ENCODE assay signal across 19 cellular contexts in the genomic region with DNA sequence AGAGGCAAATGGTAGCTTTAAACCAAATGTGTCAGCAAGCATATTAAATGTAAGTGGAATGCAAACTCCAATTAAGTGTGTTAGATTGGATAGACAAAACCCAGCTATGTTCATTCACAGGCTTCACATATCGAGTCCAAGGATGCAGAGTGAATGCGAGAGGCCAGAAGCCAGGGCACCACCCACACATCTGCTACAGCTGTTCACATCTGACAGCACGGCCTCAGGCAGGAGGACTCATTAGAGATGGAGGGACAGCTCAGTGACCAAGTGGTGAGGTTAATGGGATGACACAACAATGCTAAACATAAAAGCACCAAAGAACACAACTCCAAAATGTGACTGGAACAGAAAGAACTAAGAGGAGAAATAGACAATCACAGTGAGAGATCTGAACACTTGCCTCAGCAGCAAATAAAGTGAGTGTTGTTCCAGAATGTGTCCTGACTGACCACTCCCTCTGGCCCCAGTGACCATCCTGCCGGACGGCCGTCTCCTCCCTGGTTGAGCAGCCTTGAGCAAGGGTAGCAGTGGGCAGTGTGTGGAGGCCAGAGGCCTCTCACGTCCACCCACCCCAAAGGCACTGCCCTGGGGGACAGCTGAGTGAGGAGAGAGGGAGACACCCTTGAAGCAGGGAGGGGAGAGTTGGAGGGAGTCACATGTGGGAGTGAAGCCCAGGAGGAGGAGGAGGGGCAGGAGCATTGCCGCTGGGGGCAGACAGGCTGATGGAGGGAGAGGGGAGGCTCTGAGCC. TPM values are rescaled to one million over a fixed set of nuclear protein-coding genes. Genes with fewer than 3 reads are reported as not detected.
A peak's percentile ranks its signal among the peaks of the same experiment; 100 is the strongest.
DNase-seq lines count a peak whose midpoint lies in the region; ATAC-seq, FAIRE-seq and TF ChIP-seq lines count a peak whose summit lies in the region.
"Had no signal": no experiment of that assay in that cellular context is flagged by ENCODE, and none has a peak within 500 bp of the region (broad histone marks: within the 10 kb centered on the region; RNA-seq: fewer than 3 reads in every experiment).

No MANE protein-coding gene starts in this region.

- no peaks in the 10 kb centered on the region for H3K27me3 Mint-ChIP-seq in T-helper 2 cell treated with Interferon-gamma antibody and Interleukin-4, amounts not matched to agents 5 μg/mL and 100 μg/mL, for 36 hours (ENCODE audit: low read depth)
- H3K27me3 Mint-ChIP-seq: activated CD4-positive, alpha-beta memory T cell treated with anti-CD3 and anti-CD28 coated beads for 36 hours; natural killer cell treated with Interleukin-12 subunit alpha and Interleukin-12 subunit beta and Interleukin-15 and Interleukin-18, amount 100 ng/mL, for 72 hours had no signal

- H3K27ac Mint-ChIP-seq in T-helper 2 cell treated with Interferon-gamma antibody and Interleukin-4, amounts not matched to agents 5 μg/mL and 100 μg/mL, for 36 hours, result peak overlapping the region; percentile 16
- H3K27ac Mint-ChIP-seq: activated CD4-positive, alpha-beta memory T cell treated with anti-CD3 and anti-CD28 coated beads for 36 hours had no signal

- FAIRE-seq in bronchial epithelial cell (lab: Jason Lieb, UNC), result peak; percentile 87
- FAIRE-seq: frontal cortex had no signal

- H3K27me3 ChIP-seq in bronchial epithelial cell (ENCODE audit: control insufficient read depth, insufficient read depth, low read length), result no peaks in the 10 kb centered on the region
- H3K27me3 ChIP-seq in prostate gland (replicated peaks; ENCODE audit: insufficient read depth), result no peaks in the 10 kb centered on the region
- H3K27me3 ChIP-seq: brain microvascular endothelial cell had no signal

- H3K4me1 Mint-ChIP-seq in T-helper 2 cell treated with Interferon-gamma antibody and Interleukin-4, amounts not matched to agents 5 μg/mL and 100 μg/mL, for 36 hours (ENCODE audit: low read depth), result no peaks in the 10 kb centered on the region

- H3K36me3 ChIP-seq in bronchial epithelial cell (ENCODE audit: control insufficient read depth, insufficient read depth, low read length) (peaks cover 2% of the 10 kb centered on the region), prostate gland (no peaks in the 10 kb centered on the region)

- intact Hi-C loops in posterior vena cava (cut with DNase I) (no loop called here), prostate gland (cut with DNase I) (no loop called here)

- DNase-seq in T-helper 2 cell treated with Interferon-gamma antibody and Interleukin-4, amounts not matched to agents 5 μg/mL and 100 μg/mL, for 36 hours (ENCODE audit: low spot score), result no peak
- DNase-seq in T-helper 2 cell, result no peak
- peak; percentile 48 for DNase-seq in NCI-H69 (lab: John Stamatoyannopoulos, UW)
- no peak for DNase-seq in bronchial epithelial cell (ENCODE audit: low read depth)
- peak; percentile 65 for DNase-seq in posterior vena cava (ENCODE audit: low spot score)
- DNase-seq in OCI-M2 (lab: John Stamatoyannopoulos, UW; ENCODE audit: unreplicated experiment), result no peak
- no peak for DNase-seq in prostate gland (ENCODE audit: low spot score)
- DNase-seq: 8988T; activated CD4-positive, alpha-beta memory T cell treated with anti-CD3 and anti-CD28 coated beads for 36 hours; activated T-cell treated with anti-CD3 and anti-CD28 coated beads, Interleukin-2, amount 50 U/mL, for 1 hour; brain microvascular endothelial cell; mesenchymal stem cell; NCI-H187 treated with DMSO at 0.1 percent for 48 hours; NCI-H226; NK-92 treated with Interleukin-12 subunit alpha and Interleukin-12 subunit beta, amount 100 ng/mL, for 24 hours; stimulated activated CD4-positive, alpha-beta T cell treated with anti-CD3 and anti-CD28 coated beads, Interleukin-2, amount 100 ng/mL, for 48 hours had no signal

- WGBS in prostate gland, result 91% methylated on average over 8 of the region's 8 CpGs

- peaks cover 41% of the 10 kb centered on the region for H3K36me3 Mint-ChIP-seq in T-helper 2 cell treated with Interferon-gamma antibody and Interleukin-4, amounts not matched to agents 5 μg/mL and 100 μg/mL, for 36 hours (ENCODE audit: low read depth)

- no peak overlapping the region for H3K27ac ChIP-seq in prostate gland
- H3K27ac ChIP-seq: brain microvascular endothelial cell had no signal

- TF ChIP-seq CTCF in bronchial epithelial cell (IDR thresholded peaks at IDR 0.05; ENCODE audit: insufficient read depth, low read length, severe bottlenecking) (no peak), prostate gland (IDR thresholded peaks at IDR 0.05) (no peak)

- no peaks in the 10 kb centered on the region for H3K4me1 ChIP-seq in prostate gland (replicated peaks)

- no peak for TF ChIP-seq POLR2A in prostate gland (IDR thresholded peaks at IDR 0.05)

- no peak overlapping the region for H3K4me3 Mint-ChIP-seq in T-helper 2 cell treated with Interferon-gamma antibody and Interleukin-4, amounts not matched to agents 5 μg/mL and 100 μg/mL, for 36 hours
- H3K4me3 Mint-ChIP-seq: activated CD4-positive, alpha-beta memory T cell treated with anti-CD3 and anti-CD28 coated beads for 36 hours; natural killer cell treated with Interleukin-12 subunit alpha and Interleukin-12 subunit beta and Interleukin-15 and Interleukin-18, amount 100 ng/mL, for 72 hours had no signal

- H3K4me3 ChIP-seq in bronchial epithelial cell (ENCODE audit: low read depth, low read length) (no peak overlapping the region), prostate gland (no peak overlapping the region)

- ATAC-seq in activated CD4-positive, CD25-positive, alpha-beta regulatory T cell treated with anti-CD3 and anti-CD28 coated beads, Interleukin-2, amount 50 U/mL, for 24 hours, result no peak
- ATAC-seq: natural killer cell treated with Interleukin-12 subunit alpha and Interleukin-12 subunit beta and Interleukin-15 and Interleukin-18, amount 100 ng/mL, for 72 hours had no signal

- no peaks in the 10 kb centered on the region for H3K9me3 ChIP-seq in prostate gland

- no peaks in the 10 kb centered on the region for H3K9me3 Mint-ChIP-seq in T-helper 2 cell treated with Interferon-gamma antibody and Interleukin-4, amounts not matched to agents 5 μg/mL and 100 μg/mL, for 36 hours
- H3K9me3 Mint-ChIP-seq: activated CD4-positive, alpha-beta memory T cell treated with anti-CD3 and anti-CD28 coated beads for 36 hours had no signal

RNA-seq across cellular contexts. Expression of a gene that starts 23.7 kb away (rescaled TPM):
- total RNA-seq in bronchial epithelial cell, result 11.8 and 18.7 TPM in 2 replicates
- 10 to 100 TPM in 1 of 2 donors, 1 to 10 TPM in 1; 8.9 to 11.7 TPM for total RNA-seq in posterior vena cava
- 10 to 100 TPM; 26.1 to 33.6 TPM for total RNA-seq in prostate gland

RNA-seq across cellular contexts. Expression of a gene that starts 23.9 kb away (rescaled TPM):
- 57.4 and 71.6 TPM in 2 replicates for total RNA-seq in bronchial epithelial cell
- total RNA-seq in posterior vena cava, result 10 to 100 TPM; 27.5 to 45.4 TPM
- 10 to 100 TPM; 55.1 to 70.1 TPM for total RNA-seq in prostate gland

RNA-seq across cellular contexts. Expression of a gene that starts 40.9 kb away (rescaled TPM):
- total RNA-seq in bronchial epithelial cell, result 14.0 and 15.7 TPM in 2 replicates
- total RNA-seq in posterior vena cava, result 1 to 10 TPM; 7.3 to 8.5 TPM
- 10 to 100 TPM; 10.4 to 11.2 TPM for total RNA-seq in prostate gland

Comparison
In these comparisons a context has a peak if more than half of its experiments do, and no peak if none do; other contexts are left out.
1. DNase-seq: peak in NCI-H69 (single experiment) and posterior vena cava (single experiment); none in T-helper 2 cell treated with Interferon-gamma antibody and Interleukin-4, amounts not matched to agents 5 μg/mL and 100 μg/mL, for 36 hours (single experiment), T-helper 2 cell (0 of 5), bronchial epithelial cell (single experiment), OCI-M2 (single experiment) and prostate gland (single experiment).